Comparison of ENCODE assay signal across 8 cellular contexts in the genomic region with DNA sequence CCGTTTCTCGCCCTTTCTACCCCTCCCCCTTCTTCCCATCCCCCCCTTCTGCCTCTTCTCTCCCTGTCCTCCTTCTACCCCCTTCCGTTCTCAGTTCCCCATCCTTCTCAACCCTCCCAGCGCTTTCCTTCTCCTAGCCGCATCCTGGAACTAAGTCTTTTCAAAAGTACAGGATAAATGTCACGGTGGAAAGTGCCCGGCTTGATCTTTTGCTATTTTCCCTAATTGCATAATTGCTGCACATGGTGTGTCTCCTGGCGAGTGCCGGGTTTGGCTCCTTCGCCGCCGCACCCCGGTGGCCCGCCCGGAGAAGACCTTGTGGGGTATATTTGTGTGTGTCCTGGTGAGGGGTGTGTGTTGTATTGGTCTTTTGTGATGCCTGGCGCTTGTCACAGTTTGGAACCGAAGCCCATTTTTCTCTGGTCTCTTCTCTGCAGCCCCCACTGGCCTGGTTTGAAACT. TPM values are rescaled to one million over a fixed set of nuclear protein-coding genes. Genes with fewer than 3 reads are reported as not detected.
DNase-seq lines count a peak whose midpoint lies in the region; ATAC-seq and TF ChIP-seq lines count a peak whose summit lies in the region.

No MANE protein-coding gene starts in this region.

- H3K4me3 Mint-ChIP-seq in activated T-cell treated with anti-CD3 and anti-CD28 coated beads, Interleukin-2, amount 50 U/mL, for 24 hours: peak overlapping the region; percentile 87

- H2BK5ac ChIP-seq in neuronal stem cell (ENCODE audit: low read length): peak overlapping the region; percentile 88

- DNase-seq in AG09309 (ENCODE audit: low read depth): no peak
- peak; percentile 46 for DNase-seq in activated T-cell treated with anti-CD3 and anti-CD28 coated beads, Interleukin-2, amount 50 U/mL, for 24 hours
- DNase-seq in foreskin keratinocyte: peak in 1 of 2 donors; percentile 29
- DNase-seq in neuronal stem cell (ENCODE audit: low spot score): no peak

- peak overlapping the region; percentile 50 for H3K23ac ChIP-seq in neuronal stem cell (ENCODE audit: low read depth, low read length, poor library complexity)

- H3K36me3 ChIP-seq in KOPT-K1 (ENCODE audit: insufficient read depth, low read length): no peaks in the 10 kb centered on the region
- no peaks in the 10 kb centered on the region for H3K36me3 ChIP-seq in neuronal stem cell (replicated peaks in 1 of 2; ENCODE audit: control insufficient read depth in 2 of 2, insufficient read depth in 2 of 2, low read length in 2 of 2)

- H3K14ac ChIP-seq in neuronal stem cell (ENCODE audit: low read length): no peak overlapping the region

- peaks cover 3% of the 10 kb centered on the region for H3K36me3 Mint-ChIP-seq in activated T-cell treated with anti-CD3 and anti-CD28 coated beads, Interleukin-2, amount 50 U/mL, for 24 hours (ENCODE audit: low read depth)

- peaks cover 31% of the 10 kb centered on the region for H3K27me3 Mint-ChIP-seq in activated T-cell treated with anti-CD3 and anti-CD28 coated beads, Interleukin-2, amount 50 U/mL, for 24 hours

- no peaks in the 10 kb centered on the region for H3K9me3 ChIP-seq in KOPT-K1 (ENCODE audit: insufficient read depth, low read length, poor library complexity, severe bottlenecking)
- H3K9me3 ChIP-seq in neuronal stem cell (replicated peaks in 1 of 2; ENCODE audit: control insufficient read depth in 2 of 2, insufficient read depth in 1 of 2, low read depth in 1 of 2, low read length in 2 of 2): no peaks in the 10 kb centered on the region

- H3K18ac ChIP-seq in neuronal stem cell (ENCODE audit: low read length): peak overlapping the region; percentile 100

- H3K4me3 ChIP-seq in AG09309 (ENCODE audit: control insufficient read depth, low read depth, low read length) (peak overlapping the region; percentile 93), neuronal stem cell (ENCODE audit: low read length in 2 of 2) (peak overlapping the region; percentile 69 to 96)

- peaks cover 2% of the 10 kb centered on the region for H3K79me1 ChIP-seq in neuronal stem cell (ENCODE audit: low read depth, low read length)

- H3K4me1 Mint-ChIP-seq in activated T-cell treated with anti-CD3 and anti-CD28 coated beads, Interleukin-2, amount 50 U/mL, for 24 hours (ENCODE audit: low read depth): peaks cover 33% of the 10 kb centered on the region

- H3K9me3 Mint-ChIP-seq in activated T-cell treated with anti-CD3 and anti-CD28 coated beads, Interleukin-2, amount 50 U/mL, for 24 hours: no peaks in the 10 kb centered on the region

- H3K27ac Mint-ChIP-seq in activated T-cell treated with anti-CD3 and anti-CD28 coated beads, Interleukin-2, amount 50 U/mL, for 24 hours: peak overlapping the region; percentile 89

- peak overlapping the region; percentile 71 for H3K4me2 ChIP-seq in neuronal stem cell (ENCODE audit: insufficient read depth, low read length, poor library complexity, severe bottlenecking)

- no peak overlapping the region for H4K8ac ChIP-seq in neuronal stem cell (ENCODE audit: low read depth, low read length)

- TF ChIP-seq CTCF in AG09309 (IDR thresholded peaks at IDR 0.05; ENCODE audit: control insufficient read depth, insufficient read depth, low read depth, low read length, missing control alignments): no peak
- TF ChIP-seq CTCF in foreskin keratinocyte (conservative IDR thresholded peaks at IDR 0.05): no peak

- no peak overlapping the region for H2BK120ac ChIP-seq in neuronal stem cell (ENCODE audit: low read depth, low read length)

- H3K27me3 ChIP-seq in foreskin keratinocyte (peaks cover 43% of the 10 kb centered on the region), neuronal stem cell (ENCODE audit: control insufficient read depth in 3 of 3, insufficient read depth in 3 of 3, low read depth in 1 of 3, low read length in 3 of 3) (peaks cover 0 to 30% (median 2%) of the 10 kb centered on the region in 3 experiments)

- H3K27ac ChIP-seq in KOPT-K1 (ENCODE audit: low read depth, low read length, poor library complexity, severe bottlenecking): peak overlapping the region; percentile 60
- peak overlapping the region; percentile 71 for H3K27ac ChIP-seq in foreskin keratinocyte
- H3K27ac ChIP-seq in neuronal stem cell (replicated peaks; ENCODE audit: low read length): peak overlapping the region; percentile 84

- ATAC-seq in GM19324 (IDR thresholded peaks at IDR 0.05; ENCODE audit: low FRiP score, unreplicated experiment) (peak; percentile 11), foreskin keratinocyte (peak; percentile 34), GM18861 (IDR thresholded peaks at IDR 0.05; ENCODE audit: unreplicated experiment) (no peak), HG02763 (IDR thresholded peaks at IDR 0.05; ENCODE audit: unreplicated experiment) (no peak)

- H3K9ac ChIP-seq in neuronal stem cell (ENCODE audit: low read depth, low read length, poor library complexity): peak overlapping the region; percentile 94

- WGBS in neuronal stem cell (ENCODE audit: extremely low coverage in 2 of 2, insufficient read length in 2 of 2, insufficient replicate concordance in 1 of 2), 2 donors: no CpG with 5 or more reads among the region's 17 CpGs

- H2AFZ ChIP-seq in neuronal stem cell (ENCODE audit: low read length): peak overlapping the region; percentile 98

- H2AK5ac ChIP-seq in neuronal stem cell (ENCODE audit: low read depth, low read length): no peak overlapping the region

- no peak overlapping the region for H2BK12ac ChIP-seq in neuronal stem cell (ENCODE audit: low read length)

- H2BK15ac ChIP-seq in neuronal stem cell (ENCODE audit: low read length): peak overlapping the region; percentile 84

- peaks cover 10% of the 10 kb centered on the region for H3K4me1 ChIP-seq in foreskin keratinocyte
- H3K4me1 ChIP-seq in neuronal stem cell (ENCODE audit: control insufficient read depth in 2 of 2, insufficient read depth in 1 of 2, low read depth in 1 of 2, low read length in 2 of 2): peaks cover 3 to 9% of the 10 kb centered on the region in 2 donors

- peak overlapping the region; percentile 22 for H4K91ac ChIP-seq in neuronal stem cell (ENCODE audit: low read depth, low read length, poor library complexity)

- H3K4ac ChIP-seq in neuronal stem cell (ENCODE audit: low read length): no peak overlapping the region

RNA-seq across cellular contexts. Expression of a gene that starts 0.6 kb away (rescaled TPM):
- 22.6 and 28.6 TPM in 2 replicates for total RNA-seq in foreskin keratinocyte
- polyA plus RNA-seq in foreskin keratinocyte: 25.8 and 30.2 TPM in 2 replicates
- polyA plus RNA-seq in neuronal stem cell (2013, experiment 1 of 2): 64.6 TPM
- 63.7 TPM for polyA plus RNA-seq in neuronal stem cell (2013, experiment 2 of 2)

Comparison
In these comparisons a context has a peak if more than half of its experiments do, and no peak if none do; other contexts are left out.
1. ATAC-seq: peak in GM19324 (single experiment) and foreskin keratinocyte (single experiment); none in GM18861 (single experiment) and HG02763 (single experiment).
2. Peak in every context shown above with its lines, with median percentiles within 50 percentile points of each other: H3K27ac ChIP-seq.